In genomic region chr1:231301990-231302389, GRCh38 we compare ENCODE assay signal across 35 cellular contexts.
"Had no signal": no experiment of that assay in that cellular context is flagged by ENCODE, and none has a peak within 500 bp of the region (broad histone marks: within the 10 kb centered on the region; RNA-seq: fewer than 3 reads in every experiment).

No MANE protein-coding gene starts in this region.

- DNase-seq: Karpas-422, Kasumi-1, MG63, MM.1S, MV-4-11, NCI-H1048, NCI-H1092, NCI-H1092 treated with DMSO at 0.1 percent for 48 hours, NCI-H1105, NCI-H1105 treated with DMSO at 0.1 percent for 48 hours, NCI-H1417, NCI-H1417 treated with DMSO at 0.1 percent for 48 hours, NCI-H1436, NCI-H1436 treated with DMSO at 0.1 percent for 48 hours, NCI-H146, NCI-H1694, NCI-H1694 treated with DMSO at 0.1 percent for 48 hours, NCI-H187, NCI-H187 treated with DMSO at 0.1 percent for 48 hours, NCI-H1930, NCI-H2029, NCI-H2029 treated with DMSO at 0.1 percent for 48 hours, NCI-H2081, NCI-H2081 treated with DMSO at 0.1 percent for 48 hours, NCI-H2107, NCI-H2171, NCI-H2171 treated with DMSO at 0.1 percent for 48 hours, NCI-H2227 treated with DMSO at 0.1 percent for 48 hours, NCI-H226, NCI-H345, NCI-H446, NCI-H446 treated with DMSO at 0.1 percent for 48 hours, NCI-H510A, NCI-H510A treated with DMSO at 0.1 percent for 48 hours, NCI-H524 had no signal

- H3K9me3 ChIP-seq: MG63 had no signal

- H3K27me3 ChIP-seq: MG63 had no signal

- H3K4me3 ChIP-seq: MG63 had no signal

- H3K36me3 ChIP-seq: MG63 had no signal
